13 cellular contexts compared by ENCODE assay signal in the genomic region with DNA sequence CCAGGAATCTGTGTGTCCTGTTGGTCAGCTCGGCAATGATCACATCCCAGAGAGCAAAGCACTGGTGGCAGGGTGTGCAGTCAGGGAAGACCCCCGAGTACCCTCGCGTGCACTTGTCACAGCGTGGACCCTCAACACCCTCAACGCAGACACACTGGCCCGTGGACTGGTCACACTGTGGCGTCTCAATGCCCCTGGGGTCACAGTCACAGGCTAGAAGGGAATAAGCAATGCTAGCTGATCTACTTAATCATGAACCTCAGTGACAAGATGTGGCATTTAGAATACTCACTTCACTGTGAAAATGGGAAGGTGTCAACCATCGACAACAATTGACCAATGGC. TPM values are rescaled to one million over a fixed set of nuclear protein-coding genes. Genes with fewer than 3 reads are reported as not detected.
DNase-seq lines count a peak whose midpoint lies in the region; ATAC-seq and TF ChIP-seq lines count a peak whose summit lies in the region.
"Had no signal": no experiment of that assay in that cellular context is flagged by ENCODE, and none has a peak within 500 bp of the region (broad histone marks: within the 10 kb centered on the region; RNA-seq: fewer than 3 reads in every experiment).

No MANE protein-coding gene starts in this region.

- POLR2A ChIA-PET in activated CD8-positive, alpha-beta T cell treated with anti-CD3 and anti-CD28 coated beads for 36 hours (lab: Charles Lee), result no interaction called here

- H3K4me3 Mint-ChIP-seq in activated CD8-positive, alpha-beta T cell treated with anti-CD3 and anti-CD28 coated beads for 36 hours, result no peak overlapping the region
- H3K4me3 Mint-ChIP-seq: activated T-cell treated with anti-CD3 and anti-CD28 coated beads, Interleukin-2, amount 50 U/mL, for 24 hours; neural progenitor cell; T-cell had no signal

- H3K36me3 ChIP-seq in colonic mucosa, result peaks cover 12% of the 10 kb centered on the region
- peaks cover 40% of the 10 kb centered on the region for H3K36me3 ChIP-seq in muscle layer of colon (ENCODE audit: insufficient read depth, low read length)
- H3K36me3 ChIP-seq in subcutaneous abdominal adipose tissue (ENCODE audit: control insufficient read depth in 5 of 5, insufficient read depth in 5 of 5, low read length in 5 of 5), result peaks cover 11 to 56% (median 39%) of the 10 kb centered on the region in 5 donors
- H3K36me3 ChIP-seq in H7 (replicated peaks; ENCODE audit: control insufficient read depth, insufficient read depth, low read length), result peaks cover 12% of the 10 kb centered on the region

- DNase-seq in colonic mucosa (no peak), H7 (no peak), NCI-H446 treated with DMSO at 0.1 percent for 48 hours (lab: John Stamatoyannopoulos, UW) (no peak), 8988T (no peak)
- no peak for DNase-seq in activated CD8-positive, alpha-beta T cell treated with anti-CD3 and anti-CD28 coated beads for 36 hours
- DNase-seq: activated T-cell treated with anti-CD3 and anti-CD28 coated beads, Interleukin-2, amount 50 U/mL, for 24 hours; T-cell had no signal

- H3K4me1 Mint-ChIP-seq in activated CD8-positive, alpha-beta T cell treated with anti-CD3 and anti-CD28 coated beads for 36 hours (ENCODE audit: low read depth), result no peaks in the 10 kb centered on the region
- H3K4me1 Mint-ChIP-seq: T-cell had no signal

- H3K27me3 Mint-ChIP-seq in activated CD8-positive, alpha-beta T cell treated with anti-CD3 and anti-CD28 coated beads for 36 hours, result no peaks in the 10 kb centered on the region
- H3K27me3 Mint-ChIP-seq: activated T-cell treated with anti-CD3 and anti-CD28 coated beads, Interleukin-2, amount 50 U/mL, for 24 hours; T-cell had no signal

- CTCF ChIA-PET in activated CD8-positive, alpha-beta T cell treated with anti-CD3 and anti-CD28 coated beads for 36 hours (lab: Charles Lee), result no interaction called here

- no peaks in the 10 kb centered on the region for H3K9me3 Mint-ChIP-seq in activated CD8-positive, alpha-beta T cell treated with anti-CD3 and anti-CD28 coated beads for 36 hours
- H3K9me3 Mint-ChIP-seq: activated T-cell treated with anti-CD3 and anti-CD28 coated beads, Interleukin-2, amount 50 U/mL, for 24 hours; neural progenitor cell; T-cell had no signal

- no peak for ATAC-seq in activated CD8-positive, alpha-beta T cell treated with anti-CD3 and anti-CD28 coated beads for 36 hours
- ATAC-seq: activated CD4-positive, CD25-positive, alpha-beta regulatory T cell treated with anti-CD3 and anti-CD28 coated beads, Interleukin-2, amount 50 U/mL, for 24 hours; T-cell had no signal

- H3K27ac ChIP-seq in colonic mucosa, result peak overlapping the region; percentile 55
- H3K27ac ChIP-seq in muscle layer of colon (ENCODE audit: low read depth, low read length), result peak overlapping the region; percentile 80
- peak overlapping the region; percentile 73 for H3K27ac ChIP-seq in subcutaneous abdominal adipose tissue (ENCODE audit: low read depth, low read length)
- H3K27ac ChIP-seq: BLaER1 treated with 17β-estradiol and CSF1 and Interleukin-3, amounts not matched to agents 10 nM and 100 nM; neural progenitor cell had no signal

- H3K9me3 ChIP-seq in colonic mucosa (no peaks in the 10 kb centered on the region), muscle layer of colon (ENCODE audit: low read length) (no peaks in the 10 kb centered on the region), subcutaneous abdominal adipose tissue (ENCODE audit: control insufficient read depth in 5 of 5, low read length in 5 of 5) (no peaks in the 10 kb centered on the region)
- H3K9me3 ChIP-seq: BLaER1 treated with 17β-estradiol and CSF1 and Interleukin-3, amounts not matched to agents 10 nM and 100 nM had no signal

- no peak overlapping the region for H3K9ac ChIP-seq in colonic mucosa (ENCODE audit: low read depth in 2 of 2, low read length in 2 of 2)
- H3K9ac ChIP-seq in muscle layer of colon (ENCODE audit: low read length), result peak overlapping the region; percentile 27
- H3K9ac ChIP-seq in subcutaneous abdominal adipose tissue (ENCODE audit: low read length in 5 of 5), result peak overlapping the region in 1 of 5 donors; percentile 25
- H3K9ac ChIP-seq: BLaER1 treated with 17β-estradiol and CSF1 and Interleukin-3, amounts not matched to agents 10 nM and 100 nM; neural progenitor cell had no signal

- H3K27me3 ChIP-seq in colonic mucosa (no peaks in the 10 kb centered on the region), muscle layer of colon (ENCODE audit: control insufficient read depth in 1 of 2, insufficient read depth in 2 of 2, low read length in 2 of 2) (no peaks in the 10 kb centered on the region), subcutaneous abdominal adipose tissue (ENCODE audit: control insufficient read depth in 5 of 5, insufficient read depth in 4 of 5, low read length in 5 of 5) (no peaks in the 10 kb centered on the region), H7 (ENCODE audit: control insufficient read depth, insufficient read depth, low read length) (no peaks in the 10 kb centered on the region)
- H3K27me3 ChIP-seq: BLaER1 treated with 17β-estradiol and CSF1 and Interleukin-3, amounts not matched to agents 10 nM and 100 nM; neural progenitor cell had no signal

- TF ChIP-seq CTCF in colonic mucosa (IDR thresholded peaks at IDR 0.05), result no peak
- no peak for TF ChIP-seq CTCF in activated CD8-positive, alpha-beta T cell treated with anti-CD3 and anti-CD28 coated beads for 36 hours (IDR thresholded peaks at IDR 0.05)

- peaks cover 2% of the 10 kb centered on the region for H3K36me3 Mint-ChIP-seq in activated CD8-positive, alpha-beta T cell treated with anti-CD3 and anti-CD28 coated beads for 36 hours (ENCODE audit: low read depth)

- H3K4me1 ChIP-seq in colonic mucosa (no peaks in the 10 kb centered on the region), muscle layer of colon (ENCODE audit: insufficient read depth, low read length) (peaks cover 50% of the 10 kb centered on the region), subcutaneous abdominal adipose tissue (ENCODE audit: control insufficient read depth in 5 of 5, insufficient read depth in 5 of 5, low read length in 5 of 5) (peaks cover 9 to 34% (median 29%) of the 10 kb centered on the region in 5 donors)

- H3K4me3 ChIP-seq in colonic mucosa, result no peak overlapping the region
- peak overlapping the region in 1 of 2 donors; percentile 5 for H3K4me3 ChIP-seq in muscle layer of colon (ENCODE audit: low read depth in 1 of 2, low read length in 2 of 2)
- H3K4me3 ChIP-seq in subcutaneous abdominal adipose tissue (ENCODE audit: low read depth in 1 of 5, low read length in 5 of 5), result no peak overlapping the region
- no peak overlapping the region for H3K4me3 ChIP-seq in H7 (ENCODE audit: insufficient read depth, low read depth, low read length)
- H3K4me3 ChIP-seq: BLaER1 treated with 17β-estradiol and CSF1 and Interleukin-3, amounts not matched to agents 10 nM and 100 nM; neural progenitor cell had no signal

- intact Hi-C loops in colonic mucosa (cut with DNase I), result no loop called here
- intact Hi-C loops in activated CD8-positive, alpha-beta T cell treated with anti-CD3 and anti-CD28 coated beads for 36 hours (cut with micrococcal nuclease), result no loop called here

- no peak overlapping the region for H3K27ac Mint-ChIP-seq in activated CD8-positive, alpha-beta T cell treated with anti-CD3 and anti-CD28 coated beads for 36 hours
- H3K27ac Mint-ChIP-seq: neural progenitor cell, T-cell had no signal

TF ChIP-seq in PFSK-1, 5 proteins besides CTCF, POLR2A, EP300 and RAD21:
- TF ChIP-seq SIN3A (IDR thresholded peaks at IDR 0.05; ENCODE audit: borderline replicate concordance, insufficient read depth, low read length) (no peak), POLR2AphosphoS5 (IDR thresholded peaks at IDR 0.05; ENCODE audit: low read depth, low read length) (0 out of 2 replicates have a peak, but pooled peaks have one; percentile 40)

RNA-seq across cellular contexts. Expression of gene DLD, which starts 49.1 kb away (rescaled TPM):
- 84.5 TPM for polyA plus RNA-seq in PFSK-1 (2012; ENCODE audit: insufficient read length, low read depth)
- 100 to 1,000 TPM; 119 to 183 TPM for total RNA-seq in colonic mucosa
- total RNA-seq in H7 (2014; rRNA removed; shearing (Covaris generic)), result 58.5 and 65.1 TPM in 2 replicates
- 100 to 1,000 TPM in 1 of 2 experiments, 10 to 100 TPM in 1; 99.8 to 102 TPM for total RNA-seq in activated CD8-positive, alpha-beta T cell treated with anti-CD3 and anti-CD28 coated beads for 36 hours
